Comparison of ENCODE assay signal across 1 cellular context in genomic region chr10:103021897-103022286, GRCh38.
TF ChIP-seq lines count a peak whose summit lies in the region.

No MANE protein-coding gene starts in this region.

TF ChIP-seq in K562, 482 proteins besides CTCF, POLR2A, EP300 and RAD21 (continued from another document):
- no peak for TF ChIP-seq CBX2 (IDR thresholded peaks at IDR 0.05; ENCODE audit: insufficient read depth, low read length, poor library complexity, severe bottlenecking)
- TF ChIP-seq ZBED1 (IDR thresholded peaks at IDR 0.05) = no peak
- no peak for TF ChIP-seq HMG20B (CRISPR knock-in tag; IDR thresholded peaks at IDR 0.05)
- TF ChIP-seq, protein P1, sequence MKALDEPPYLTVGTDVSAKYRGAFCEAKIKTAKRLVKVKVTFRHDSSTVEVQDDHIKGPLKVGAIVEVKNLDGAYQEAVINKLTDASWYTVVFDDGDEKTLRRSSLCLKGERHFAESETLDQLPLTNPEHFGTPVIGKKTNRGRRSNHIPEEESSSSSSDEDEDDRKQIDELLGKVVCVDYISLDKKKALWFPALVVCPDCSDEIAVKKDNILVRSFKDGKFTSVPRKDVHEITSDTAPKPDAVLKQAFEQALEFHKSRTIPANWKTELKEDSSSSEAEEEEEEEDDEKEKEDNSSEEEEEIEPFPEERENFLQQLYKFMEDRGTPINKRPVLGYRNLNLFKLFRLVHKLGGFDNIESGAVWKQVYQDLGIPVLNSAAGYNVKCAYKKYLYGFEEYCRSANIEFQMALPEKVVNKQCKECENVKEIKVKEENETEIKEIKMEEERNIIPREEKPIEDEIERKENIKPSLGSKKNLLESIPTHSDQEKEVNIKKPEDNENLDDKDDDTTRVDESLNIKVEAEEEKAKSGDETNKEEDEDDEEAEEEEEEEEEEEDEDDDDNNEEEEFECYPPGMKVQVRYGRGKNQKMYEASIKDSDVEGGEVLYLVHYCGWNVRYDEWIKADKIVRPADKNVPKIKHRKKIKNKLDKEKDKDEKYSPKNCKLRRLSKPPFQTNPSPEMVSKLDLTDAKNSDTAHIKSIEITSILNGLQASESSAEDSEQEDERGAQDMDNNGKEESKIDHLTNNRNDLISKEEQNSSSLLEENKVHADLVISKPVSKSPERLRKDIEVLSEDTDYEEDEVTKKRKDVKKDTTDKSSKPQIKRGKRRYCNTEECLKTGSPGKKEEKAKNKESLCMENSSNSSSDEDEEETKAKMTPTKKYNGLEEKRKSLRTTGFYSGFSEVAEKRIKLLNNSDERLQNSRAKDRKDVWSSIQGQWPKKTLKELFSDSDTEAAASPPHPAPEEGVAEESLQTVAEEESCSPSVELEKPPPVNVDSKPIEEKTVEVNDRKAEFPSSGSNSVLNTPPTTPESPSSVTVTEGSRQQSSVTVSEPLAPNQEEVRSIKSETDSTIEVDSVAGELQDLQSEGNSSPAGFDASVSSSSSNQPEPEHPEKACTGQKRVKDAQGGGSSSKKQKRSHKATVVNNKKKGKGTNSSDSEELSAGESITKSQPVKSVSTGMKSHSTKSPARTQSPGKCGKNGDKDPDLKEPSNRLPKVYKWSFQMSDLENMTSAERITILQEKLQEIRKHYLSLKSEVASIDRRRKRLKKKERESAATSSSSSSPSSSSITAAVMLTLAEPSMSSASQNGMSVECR (CRISPR knock-in tag; IDR thresholded peaks at IDR 0.05) = no peak
